14 cellular contexts compared by ENCODE assay signal in the genomic region with DNA sequence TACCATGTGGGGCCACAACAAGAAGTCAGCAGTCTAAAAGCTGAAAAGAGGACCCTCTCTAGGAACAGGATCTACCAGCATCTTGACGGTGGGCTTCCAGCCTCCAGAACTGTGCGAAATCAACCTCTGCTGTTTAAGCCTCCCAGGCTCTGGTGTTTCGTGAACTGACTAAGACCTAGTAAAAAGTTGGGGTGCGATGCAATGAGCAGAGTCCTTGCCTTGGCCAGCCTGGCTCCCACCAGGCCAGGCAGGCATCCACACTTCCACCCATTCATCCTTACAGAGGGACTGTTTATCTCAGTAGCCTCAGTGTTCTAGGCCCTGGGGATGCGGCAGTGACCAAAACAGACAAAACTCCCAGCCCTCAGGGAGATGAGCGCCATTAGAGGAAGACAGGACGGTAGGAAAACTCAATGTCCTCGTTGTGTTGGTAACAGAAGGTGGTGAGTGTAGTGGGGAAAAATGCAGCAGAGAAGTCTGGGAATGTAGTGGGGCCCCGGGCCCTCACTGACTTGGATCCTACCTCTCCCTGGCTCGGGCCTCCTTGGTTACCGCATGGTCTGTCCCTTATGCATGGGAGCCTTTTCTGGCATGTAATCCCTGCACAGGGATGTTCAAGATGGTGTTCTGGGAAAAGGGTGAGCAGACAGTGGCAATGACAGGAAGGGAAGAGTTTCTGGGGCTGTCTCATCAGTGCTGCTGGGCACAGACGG.
A peak's percentile ranks its signal among the peaks of the same experiment; 100 is the strongest.
DNase-seq lines count a peak whose midpoint lies in the region; ATAC-seq and TF ChIP-seq lines count a peak whose summit lies in the region.
"Had no signal": no experiment of that assay in that cellular context is flagged by ENCODE, and none has a peak within 500 bp of the region (broad histone marks: within the 10 kb centered on the region; RNA-seq: fewer than 3 reads in every experiment).

No MANE protein-coding gene starts in this region.

- H3K27me3 ChIP-seq in heart left ventricle: peaks cover 0 to 7% (median 0%) of the 10 kb centered on the region in 9 donors

- no peaks in the 10 kb centered on the region for H3K36me3 ChIP-seq in heart left ventricle
- no peaks in the 10 kb centered on the region for H3K36me3 ChIP-seq in KOPT-K1 (ENCODE audit: insufficient read depth, low read length)

- DNase-seq in cardiac septum (ENCODE audit: low spot score) (peak; percentile 71), heart left ventricle (no peak), mesenteric fat pad (ENCODE audit: low spot score) (peak; percentile 47)
- no peak for DNase-seq in activated naive CD4-positive, alpha-beta T cell (lab: John Stamatoyannopoulos, UW)
- DNase-seq: 8988T; CD8-positive, alpha-beta T cell; COR-L47; DMS153; DMS79 treated with DMSO at 0.1 percent for 48 hours; EL had no signal

- no peak for TF ChIP-seq CTCF in heart left ventricle (IDR thresholded peaks at IDR 0.05)

- peaks cover 0 to 21% (median 0%) of the 10 kb centered on the region in 12 donors for H3K4me1 ChIP-seq in heart left ventricle

- intact Hi-C loops in cardiac septum (cut with DNase I) (no loop called here), heart left ventricle (cut with DNase I) (no loop called here)

- TF ChIP-seq POLR2A in heart left ventricle (IDR thresholded peaks at IDR 0.05): no peak

- ATAC-seq in heart left ventricle (no peak), GM21825 (IDR thresholded peaks at IDR 0.05; ENCODE audit: unreplicated experiment) (no peak), GM18498 (IDR thresholded peaks at IDR 0.05; ENCODE audit: unreplicated experiment) (no peak)
- ATAC-seq: CD8-positive, alpha-beta T cell had no signal

- H3K9me3 ChIP-seq in heart left ventricle (peaks cover 0 to 6% (median 0%) of the 10 kb centered on the region in 12 donors), KOPT-K1 (ENCODE audit: insufficient read depth, low read length, poor library complexity, severe bottlenecking) (peaks cover 4% of the 10 kb centered on the region)

- no peak overlapping the region for H3K4me3 ChIP-seq in heart left ventricle

- H3K27ac ChIP-seq in heart left ventricle (no peak overlapping the region), KOPT-K1 (ENCODE audit: low read depth, low read length, poor library complexity, severe bottlenecking) (peak overlapping the region; percentile 4)
- H3K27ac ChIP-seq: HL-60 had no signal

- WGBS in heart left ventricle, 4 donors: 85 to 92% (median 91%) methylated on average over 12 of the region's 12 CpGs

Comparison
In these comparisons a context has a peak if more than half of its experiments do, and no peak if none do; other contexts are left out.
1. DNase-seq: peak in cardiac septum (single experiment) and mesenteric fat pad (single experiment); none in heart left ventricle (0 of 5) and activated naive CD4-positive, alpha-beta T cell (0 of 4).